1 cellular context compared by ENCODE assay signal in the genomic region with DNA sequence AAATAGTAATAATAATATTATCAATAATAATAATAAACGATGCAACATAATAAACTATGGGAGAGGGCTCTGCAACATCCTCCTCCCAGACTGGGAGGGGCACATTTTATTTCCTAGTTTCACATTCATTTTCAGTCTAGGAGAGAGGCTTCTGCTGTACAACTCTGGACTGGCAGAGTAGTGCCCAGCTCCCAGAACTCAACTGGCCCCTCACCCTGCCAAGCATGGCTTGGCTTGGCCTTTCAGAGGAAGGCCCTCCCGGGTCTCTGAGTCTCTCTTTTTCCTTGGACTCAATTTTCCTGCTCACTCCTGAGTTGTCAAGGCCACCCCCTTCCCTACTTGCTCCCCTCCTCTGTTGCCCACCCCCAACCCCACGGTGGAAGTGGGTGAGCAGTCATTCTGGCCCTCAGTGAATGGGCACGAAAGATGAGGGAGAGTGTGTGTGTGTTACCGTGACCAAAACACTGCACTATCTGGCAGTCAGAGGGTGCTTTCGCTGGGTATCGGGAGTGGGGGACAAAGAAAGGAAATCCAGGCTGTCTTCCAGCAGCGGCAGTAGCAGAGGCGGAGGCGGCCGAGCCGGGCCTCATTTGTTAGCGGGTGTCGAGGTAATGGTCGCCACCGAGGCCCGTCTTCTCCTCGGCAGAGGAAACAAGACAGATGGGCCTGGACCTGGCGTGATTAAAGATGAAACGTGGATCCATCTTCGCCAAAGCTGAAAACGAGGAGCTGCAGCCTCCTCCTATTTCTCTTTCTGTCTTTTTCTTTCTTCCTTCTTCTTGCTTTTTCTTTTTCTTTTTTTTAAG.
TF ChIP-seq lines count a peak whose summit lies in the region.

No MANE protein-coding gene starts in this region.

TF ChIP-seq in HCT116, 20 proteins besides CTCF, POLR2A, EP300 and RAD21 (continued from another document):
- TF ChIP-seq, protein P1, sequence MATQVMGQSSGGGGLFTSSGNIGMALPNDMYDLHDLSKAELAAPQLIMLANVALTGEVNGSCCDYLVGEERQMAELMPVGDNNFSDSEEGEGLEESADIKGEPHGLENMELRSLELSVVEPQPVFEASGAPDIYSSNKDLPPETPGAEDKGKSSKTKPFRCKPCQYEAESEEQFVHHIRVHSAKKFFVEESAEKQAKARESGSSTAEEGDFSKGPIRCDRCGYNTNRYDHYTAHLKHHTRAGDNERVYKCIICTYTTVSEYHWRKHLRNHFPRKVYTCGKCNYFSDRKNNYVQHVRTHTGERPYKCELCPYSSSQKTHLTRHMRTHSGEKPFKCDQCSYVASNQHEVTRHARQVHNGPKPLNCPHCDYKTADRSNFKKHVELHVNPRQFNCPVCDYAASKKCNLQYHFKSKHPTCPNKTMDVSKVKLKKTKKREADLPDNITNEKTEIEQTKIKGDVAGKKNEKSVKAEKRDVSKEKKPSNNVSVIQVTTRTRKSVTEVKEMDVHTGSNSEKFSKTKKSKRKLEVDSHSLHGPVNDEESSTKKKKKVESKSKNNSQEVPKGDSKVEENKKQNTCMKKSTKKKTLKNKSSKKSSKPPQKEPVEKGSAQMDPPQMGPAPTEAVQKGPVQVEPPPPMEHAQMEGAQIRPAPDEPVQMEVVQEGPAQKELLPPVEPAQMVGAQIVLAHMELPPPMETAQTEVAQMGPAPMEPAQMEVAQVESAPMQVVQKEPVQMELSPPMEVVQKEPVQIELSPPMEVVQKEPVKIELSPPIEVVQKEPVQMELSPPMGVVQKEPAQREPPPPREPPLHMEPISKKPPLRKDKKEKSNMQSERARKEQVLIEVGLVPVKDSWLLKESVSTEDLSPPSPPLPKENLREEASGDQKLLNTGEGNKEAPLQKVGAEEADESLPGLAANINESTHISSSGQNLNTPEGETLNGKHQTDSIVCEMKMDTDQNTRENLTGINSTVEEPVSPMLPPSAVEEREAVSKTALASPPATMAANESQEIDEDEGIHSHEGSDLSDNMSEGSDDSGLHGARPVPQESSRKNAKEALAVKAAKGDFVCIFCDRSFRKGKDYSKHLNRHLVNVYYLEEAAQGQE (IDR thresholded peaks at IDR 0.05; ENCODE audit: low read depth) = no peak
- TF ChIP-seq SRF (IDR thresholded peaks at IDR 0.05; ENCODE audit: low read depth) (no peak), CBX3 (IDR thresholded peaks at IDR 0.05; ENCODE audit: low read depth) (no peak)
- TF ChIP-seq, protein P2, sequence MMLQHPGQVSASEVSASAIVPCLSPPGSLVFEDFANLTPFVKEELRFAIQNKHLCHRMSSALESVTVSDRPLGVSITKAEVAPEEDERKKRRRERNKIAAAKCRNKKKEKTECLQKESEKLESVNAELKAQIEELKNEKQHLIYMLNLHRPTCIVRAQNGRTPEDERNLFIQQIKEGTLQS (IDR thresholded peaks at IDR 0.05) = no peak
